9 cellular contexts compared by ENCODE assay signal in genomic region chr20:17568045-17568788, GRCh38. TPM values are rescaled to one million over a fixed set of nuclear protein-coding genes. Genes with fewer than 3 reads are reported as not detected.
DNase-seq lines count a peak whose midpoint lies in the region; ATAC-seq and TF ChIP-seq lines count a peak whose summit lies in the region.
"Had no signal": no experiment of that assay in that cellular context is flagged by ENCODE, and none has a peak within 500 bp of the region (broad histone marks: within the 10 kb centered on the region; RNA-seq: fewer than 3 reads in every experiment).

No MANE protein-coding gene starts in this region.

- intact Hi-C loops in activated naive CD4-positive, alpha-beta T cell treated with anti-CD3 and anti-CD28 coated beads for 36 hours (cut with micrococcal nuclease), result loop anchor here (10.0 kb wide), 1 partner anchor 567 kb away; the partner anchor contains the start of genes KAT14 and PET117
- intact Hi-C loops in lower lobe of right lung (cut with DNase I), result no loop called here

- H3K27me3 Mint-ChIP-seq in activated naive CD4-positive, alpha-beta T cell treated with anti-CD3 and anti-CD28 coated beads for 36 hours (ENCODE audit: low read depth), result no peaks in the 10 kb centered on the region
- peaks cover 31% of the 10 kb centered on the region for H3K27me3 Mint-ChIP-seq in brain

- TF ChIP-seq CTCF in brain (conservative IDR thresholded peaks at IDR 0.05) (no peak), lower lobe of right lung (IDR thresholded peaks at IDR 0.05) (no peak), upper lobe of left lung (IDR thresholded peaks at IDR 0.05) (no peak)

- H3K4me3 ChIP-seq in lower lobe of right lung, result peak overlapping the region; percentile 97
- H3K4me3 ChIP-seq in upper lobe of left lung, result peak overlapping the region in 3 of 4 donors; percentile 87 to 94 (median 90)

- H3K9me3 ChIP-seq in lower lobe of right lung, result no peaks in the 10 kb centered on the region
- H3K9me3 ChIP-seq in upper lobe of left lung, result no peaks in the 10 kb centered on the region

- H3K27me3 ChIP-seq in lower lobe of right lung (ENCODE audit: low read depth), result no peaks in the 10 kb centered on the region
- no peaks in the 10 kb centered on the region for H3K27me3 ChIP-seq in upper lobe of left lung

- ATAC-seq in activated naive CD4-positive, alpha-beta T cell treated with anti-CD3 and anti-CD28 coated beads, Interleukin-2, amount 50 U/mL, for 72 hours, result no peak
- ATAC-seq in lower lobe of right lung (no peak), upper lobe of left lung (ENCODE audit: low FRiP score in 2 of 2) (no peak)

- H3K4me3 Mint-ChIP-seq in activated naive CD4-positive, alpha-beta T cell treated with anti-CD3 and anti-CD28 coated beads for 36 hours, result peak overlapping the region; percentile 11
- H3K4me3 Mint-ChIP-seq in brain, result peak overlapping the region; percentile 88 to 96 (median 91)

- peaks cover 42% of the 10 kb centered on the region for H3K4me1 ChIP-seq in lower lobe of right lung
- peaks cover 13 to 33% (median 22%) of the 10 kb centered on the region in 4 donors for H3K4me1 ChIP-seq in upper lobe of left lung

- H3K27ac Mint-ChIP-seq in activated naive CD4-positive, alpha-beta T cell treated with anti-CD3 and anti-CD28 coated beads for 36 hours, result no peak overlapping the region
- no peak overlapping the region for H3K27ac Mint-ChIP-seq in activated naive CD4-positive, alpha-beta T cell treated with anti-CD3 and anti-CD28 coated beads, Interleukin-2, amount 50 U/mL, for 72 hours
- peak overlapping the region in 4 of 5 experiments; percentile 2 to 71 (median 52) for H3K27ac Mint-ChIP-seq in brain

- no peak for TF ChIP-seq EP300 in upper lobe of left lung (IDR thresholded peaks at IDR 0.05)

- H3K36me3 Mint-ChIP-seq in activated naive CD4-positive, alpha-beta T cell treated with anti-CD3 and anti-CD28 coated beads for 36 hours (ENCODE audit: low read depth), result no peaks in the 10 kb centered on the region
- H3K36me3 Mint-ChIP-seq in activated naive CD4-positive, alpha-beta T cell treated with anti-CD3 and anti-CD28 coated beads, Interleukin-2, amount 50 U/mL, for 72 hours, result peaks cover 5 to 12% of the 10 kb centered on the region in 2 donors
- H3K36me3 Mint-ChIP-seq in brain, result peaks cover 2% of the 10 kb centered on the region

- H3K27ac ChIP-seq in lower lobe of right lung (peak overlapping the region; percentile 100), upper lobe of left lung (peak overlapping the region; percentile 98 to 100 (median 98))
- H3K27ac ChIP-seq: HL-60 had no signal

- WGBS in upper lobe of left lung, 2 donors, result 65 to 67% methylated on average over 6 of the region's 6 CpGs

- DNase-seq in activated naive CD4-positive, alpha-beta T cell treated with anti-CD3 and anti-CD28 coated beads for 36 hours, result no peak
- no peak for DNase-seq in activated naive CD4-positive, alpha-beta T cell treated with anti-CD3 and anti-CD28 coated beads, Interleukin-2, amount 50 U/mL, for 72 hours (ENCODE audit: low spot score in 2 of 2)
- DNase-seq in lower lobe of right lung (no peak), upper lobe of left lung (no peak), HCEC 1CT (no peak), NCI-H1092 (lab: John Stamatoyannopoulos, UW) (no peak), SKM-1 treated with dmso at 0.1 percent for 144 hours (lab: John Stamatoyannopoulos, UW; ENCODE audit: unreplicated experiment) (no peak)

- H3K9me3 Mint-ChIP-seq in activated naive CD4-positive, alpha-beta T cell treated with anti-CD3 and anti-CD28 coated beads for 36 hours, result no peaks in the 10 kb centered on the region
- H3K9me3 Mint-ChIP-seq in activated naive CD4-positive, alpha-beta T cell treated with anti-CD3 and anti-CD28 coated beads, Interleukin-2, amount 50 U/mL, for 72 hours, result no peaks in the 10 kb centered on the region
- peaks cover 0 to 3% (median 0%) of the 10 kb centered on the region in 5 experiments for H3K9me3 Mint-ChIP-seq in brain

- peak in 1 of 4 donors; percentile 35 for TF ChIP-seq POLR2A in upper lobe of left lung (IDR thresholded peaks at IDR 0.05)

- peaks cover 20% of the 10 kb centered on the region for H3K4me1 Mint-ChIP-seq in activated naive CD4-positive, alpha-beta T cell treated with anti-CD3 and anti-CD28 coated beads for 36 hours (ENCODE audit: low read depth)
- peaks cover 32% of the 10 kb centered on the region for H3K4me1 Mint-ChIP-seq in brain

- no peaks in the 10 kb centered on the region for H3K36me3 ChIP-seq in lower lobe of right lung
- no peaks in the 10 kb centered on the region for H3K36me3 ChIP-seq in upper lobe of left lung

- CTCF ChIA-PET in activated naive CD4-positive, alpha-beta T cell treated with anti-CD3 and anti-CD28 coated beads for 36 hours (lab: Charles Lee), result no interaction called here

RNA-seq across cellular contexts. Expression of gene DSTN, which starts 1.7 kb away (rescaled TPM):
- total RNA-seq in activated naive CD4-positive, alpha-beta T cell treated with anti-CD3 and anti-CD28 coated beads for 36 hours, result 10 to 100 TPM; 68.9 to 69.7 TPM
- 10 to 100 TPM; 26.6 to 63.4 TPM for total RNA-seq in activated naive CD4-positive, alpha-beta T cell treated with anti-CD3 and anti-CD28 coated beads, Interleukin-2, amount 50 U/mL, for 72 hours
- polyA plus RNA-seq in brain (ENCODE audit: insufficient read depth, low read depth, low replicate concordance), result 235 TPM
- total RNA-seq in lower lobe of right lung, result 347 TPM
- 100 to 1,000 TPM; 235 to 735 (median 513) TPM for total RNA-seq in upper lobe of left lung

RNA-seq across cellular contexts. Expression of gene BFSP1, which starts 37.0 kb away (rescaled TPM):
- under 1 TPM in 1 of 2 experiments, not detected in 1; 0.19 TPM for total RNA-seq in activated naive CD4-positive, alpha-beta T cell treated with anti-CD3 and anti-CD28 coated beads for 36 hours
- under 1 TPM in 1 of 2 donors, not detected in 1; 0.16 TPM for total RNA-seq in activated naive CD4-positive, alpha-beta T cell treated with anti-CD3 and anti-CD28 coated beads, Interleukin-2, amount 50 U/mL, for 72 hours
- 3.6 TPM for polyA plus RNA-seq in brain (ENCODE audit: insufficient read depth, low read depth, low replicate concordance)
- total RNA-seq in lower lobe of right lung, result 2.4 TPM
- 1 to 10 TPM in 4 of 6 donors, under 1 TPM in 1, not detected in 1; 0.97 to 5.2 (median 2.9) TPM for total RNA-seq in upper lobe of left lung

Comparison
In these comparisons a context has a peak if more than half of its experiments do, and no peak if none do; other contexts are left out.
1. H3K27ac Mint-ChIP-seq: peak in brain (4 of 5); none in activated naive CD4-positive, alpha-beta T cell treated with anti-CD3 and anti-CD28 coated beads for 36 hours (single experiment) and activated naive CD4-positive, alpha-beta T cell treated with anti-CD3 and anti-CD28 coated beads, Interleukin-2, amount 50 U/mL, for 72 hours (0 of 2).